ENCODE assay signal across 1 cellular context in the genomic region with DNA sequence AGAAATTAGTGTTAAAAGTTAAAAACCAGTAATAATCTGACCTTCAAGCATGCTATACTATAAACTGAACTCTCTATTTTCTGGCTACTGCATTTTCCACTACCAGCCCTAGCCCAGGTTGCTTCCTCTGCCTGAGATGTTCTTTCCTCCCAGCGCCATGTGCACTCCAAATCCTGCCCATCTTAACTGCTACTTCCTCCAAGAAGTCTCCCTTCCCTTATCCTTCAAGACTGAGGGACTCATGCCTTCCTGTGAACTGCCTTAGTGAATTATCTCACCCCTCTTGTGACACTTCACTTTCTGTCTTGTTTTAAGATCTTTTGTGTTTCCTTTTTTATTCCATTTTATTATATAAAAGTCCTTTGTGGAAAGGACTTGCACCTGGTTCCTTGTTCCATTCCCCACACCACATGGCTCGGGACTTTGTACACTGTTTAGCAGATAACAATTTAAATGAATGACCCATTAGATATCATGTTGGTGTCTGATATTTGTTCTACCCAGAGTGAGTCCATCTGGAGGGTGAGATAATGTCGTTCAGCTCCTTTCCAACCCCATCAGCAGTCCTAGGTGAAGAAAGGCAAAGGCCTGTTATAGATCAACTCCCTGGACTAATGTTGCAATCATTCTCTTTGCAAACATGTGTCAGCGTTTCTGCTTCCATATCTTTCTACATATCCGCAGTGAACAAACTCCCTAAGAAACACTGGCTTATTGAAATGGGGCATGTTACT.
TF ChIP-seq lines count a peak whose summit lies in the region.

No MANE protein-coding gene starts in this region.

TF ChIP-seq in HepG2, 621 proteins besides CTCF, POLR2A, EP300 and RAD21 (continued from another document and continues in another):
- TF ChIP-seq, protein P1, sequence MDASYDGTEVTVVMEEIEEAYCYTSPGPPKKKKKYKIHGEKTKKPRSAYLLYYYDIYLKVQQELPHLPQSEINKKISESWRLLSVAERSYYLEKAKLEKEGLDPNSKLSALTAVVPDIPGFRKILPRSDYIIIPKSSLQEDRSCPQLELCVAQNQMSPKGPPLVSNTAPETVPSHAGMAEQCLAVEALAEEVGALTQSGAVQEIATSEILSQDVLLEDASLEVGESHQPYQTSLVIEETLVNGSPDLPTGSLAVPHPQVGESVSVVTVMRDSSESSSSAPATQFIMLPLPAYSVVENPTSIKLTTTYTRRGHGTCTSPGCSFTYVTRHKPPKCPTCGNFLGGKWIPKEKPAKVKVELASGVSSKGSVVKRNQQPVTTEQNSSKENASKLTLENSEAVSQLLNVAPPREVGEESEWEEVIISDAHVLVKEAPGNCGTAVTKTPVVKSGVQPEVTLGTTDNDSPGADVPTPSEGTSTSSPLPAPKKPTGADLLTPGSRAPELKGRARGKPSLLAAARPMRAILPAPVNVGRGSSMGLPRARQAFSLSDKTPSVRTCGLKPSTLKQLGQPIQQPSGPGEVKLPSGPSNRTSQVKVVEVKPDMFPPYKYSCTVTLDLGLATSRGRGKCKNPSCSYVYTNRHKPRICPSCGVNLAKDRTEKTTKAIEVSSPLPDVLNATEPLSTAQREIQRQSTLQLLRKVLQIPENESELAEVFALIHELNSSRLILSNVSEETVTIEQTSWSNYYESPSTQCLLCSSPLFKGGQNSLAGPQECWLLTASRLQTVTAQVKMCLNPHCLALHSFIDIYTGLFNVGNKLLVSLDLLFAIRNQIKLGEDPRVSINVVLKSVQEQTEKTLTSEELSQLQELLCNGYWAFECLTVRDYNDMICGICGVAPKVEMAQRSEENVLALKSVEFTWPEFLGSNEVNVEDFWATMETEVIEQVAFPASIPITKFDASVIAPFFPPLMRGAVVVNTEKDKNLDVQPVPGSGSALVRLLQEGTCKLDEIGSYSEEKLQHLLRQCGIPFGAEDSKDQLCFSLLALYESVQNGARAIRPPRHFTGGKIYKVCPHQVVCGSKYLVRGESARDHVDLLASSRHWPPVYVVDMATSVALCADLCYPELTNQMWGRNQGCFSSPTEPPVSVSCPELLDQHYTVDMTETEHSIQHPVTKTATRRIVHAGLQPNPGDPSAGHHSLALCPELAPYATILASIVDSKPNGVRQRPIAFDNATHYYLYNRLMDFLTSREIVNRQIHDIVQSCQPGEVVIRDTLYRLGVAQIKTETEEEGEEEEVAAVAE (CRISPR knock-in tag; IDR thresholded peaks at IDR 0.05; ENCODE audit: borderline replicate concordance): peak; percentile 77; the same call in 1 of the 2 replicates
- TF ChIP-seq, protein P2, sequence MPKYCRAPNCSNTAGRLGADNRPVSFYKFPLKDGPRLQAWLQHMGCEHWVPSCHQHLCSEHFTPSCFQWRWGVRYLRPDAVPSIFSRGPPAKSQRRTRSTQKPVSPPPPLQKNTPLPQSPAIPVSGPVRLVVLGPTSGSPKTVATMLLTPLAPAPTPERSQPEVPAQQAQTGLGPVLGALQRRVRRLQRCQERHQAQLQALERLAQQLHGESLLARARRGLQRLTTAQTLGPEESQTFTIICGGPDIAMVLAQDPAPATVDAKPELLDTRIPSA (CRISPR knock-in tag; IDR thresholded peaks at IDR 0.05; ENCODE audit: borderline replicate concordance): no peak
- peak; percentile 93 for TF ChIP-seq DMAP1 (CRISPR knock-in tag; IDR thresholded peaks at IDR 0.05)
- no peak for TF ChIP-seq ZNF441 (CRISPR knock-in tag; IDR thresholded peaks at IDR 0.05; ENCODE audit: borderline replicate concordance)
- TF ChIP-seq ZNF101 (CRISPR knock-in tag; IDR thresholded peaks at IDR 0.05; ENCODE audit: borderline replicate concordance, low read depth): no peak
- no peak for TF ChIP-seq ZNF788 (CRISPR knock-in tag; IDR thresholded peaks at IDR 0.05; ENCODE audit: borderline replicate concordance)
- no peak for TF ChIP-seq TMF1 (CRISPR knock-in tag; IDR thresholded peaks at IDR 0.05; ENCODE audit: low read depth)
- peak; percentile 68 for TF ChIP-seq TCF7L2 (IDR thresholded peaks at IDR 0.05; ENCODE audit: low read depth, low read length)
- no peak for TF ChIP-seq ZBTB8A (CRISPR knock-in tag; IDR thresholded peaks at IDR 0.05; ENCODE audit: borderline replicate concordance, low read depth)
- TF ChIP-seq SALL1 (CRISPR knock-in tag; IDR thresholded peaks at IDR 0.05): peak; percentile 93; the same call in 1 of the 2 replicates
- TF ChIP-seq ZSCAN25 (CRISPR knock-in tag; IDR thresholded peaks at IDR 0.05): 0 out of 2 replicates have a peak, but pooled peaks have one; percentile 38
- TF ChIP-seq POGK (CRISPR knock-in tag; conservative IDR thresholded peaks at IDR 0.05): no peak; the same call in 1 of the 2 replicates
- TF ChIP-seq FLYWCH1 (CRISPR knock-in tag; IDR thresholded peaks at IDR 0.05): no peak
- TF ChIP-seq, protein P3, sequence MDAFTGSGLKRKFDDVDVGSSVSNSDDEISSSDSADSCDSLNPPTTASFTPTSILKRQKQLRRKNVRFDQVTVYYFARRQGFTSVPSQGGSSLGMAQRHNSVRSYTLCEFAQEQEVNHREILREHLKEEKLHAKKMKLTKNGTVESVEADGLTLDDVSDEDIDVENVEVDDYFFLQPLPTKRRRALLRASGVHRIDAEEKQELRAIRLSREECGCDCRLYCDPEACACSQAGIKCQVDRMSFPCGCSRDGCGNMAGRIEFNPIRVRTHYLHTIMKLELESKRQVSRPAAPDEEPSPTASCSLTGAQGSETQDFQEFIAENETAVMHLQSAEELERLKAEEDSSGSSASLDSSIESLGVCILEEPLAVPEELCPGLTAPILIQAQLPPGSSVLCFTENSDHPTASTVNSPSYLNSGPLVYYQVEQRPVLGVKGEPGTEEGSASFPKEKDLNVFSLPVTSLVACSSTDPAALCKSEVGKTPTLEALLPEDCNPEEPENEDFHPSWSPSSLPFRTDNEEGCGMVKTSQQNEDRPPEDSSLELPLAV (CRISPR knock-in tag; conservative IDR thresholded peaks at IDR 0.05; ENCODE audit: low read depth): no peak
- TF ChIP-seq MAFF (IDR thresholded peaks at IDR 0.05; ENCODE audit: low read depth, low read length): peak; percentile 96
- no peak; the same call in 1 of the 2 replicates for TF ChIP-seq KDM5A (IDR thresholded peaks at IDR 0.05; ENCODE audit: borderline replicate concordance, low read length)
- TF ChIP-seq ZNF597 (CRISPR knock-in tag; IDR thresholded peaks at IDR 0.05): no peak
- TF ChIP-seq ZNF33B (CRISPR knock-in tag; IDR thresholded peaks at IDR 0.05): no peak; the same call in 1 of the 2 replicates
- peak; percentile 98 for TF ChIP-seq HMG20A (CRISPR knock-in tag; IDR thresholded peaks at IDR 0.05; ENCODE audit: borderline replicate concordance)
- TF ChIP-seq HNF4G (IDR thresholded peaks at IDR 0.05; ENCODE audit: borderline replicate concordance, low read depth, low read length): peak; percentile 77; the same call in 1 of the 2 replicates
- peak; percentile 73; the same call in 1 of the 2 replicates for TF ChIP-seq HNF4G (CRISPR knock-in tag; IDR thresholded peaks at IDR 0.05; ENCODE audit: borderline replicate concordance, low read depth)
- TF ChIP-seq ARNT (IDR thresholded peaks at IDR 0.05): peak; percentile 87; the same call in 1 of the 2 replicates
- TF ChIP-seq KAT2B (IDR thresholded peaks at IDR 0.05; ENCODE audit: borderline replicate concordance, low read depth, low read length): no peak
- no peak for TF ChIP-seq NFIB (CRISPR knock-in tag; IDR thresholded peaks at IDR 0.05; ENCODE audit: borderline replicate concordance)
- no peak for TF ChIP-seq ZNF550 (CRISPR knock-in tag; IDR thresholded peaks at IDR 0.05; ENCODE audit: borderline replicate concordance)
- TF ChIP-seq ZNF460 (CRISPR knock-in tag; IDR thresholded peaks at IDR 0.05; ENCODE audit: borderline replicate concordance): peak; percentile 15; the same call in 1 of the 2 replicates
- TF ChIP-seq ZC3H13 (CRISPR knock-in tag; IDR thresholded peaks at IDR 0.05): peak; percentile 72; the same call in 1 of the 2 replicates
- no peak for TF ChIP-seq ZNF549 (CRISPR knock-in tag; IDR thresholded peaks at IDR 0.05)
- no peak for TF ChIP-seq EED (CRISPR knock-in tag; IDR thresholded peaks at IDR 0.05)
- TF ChIP-seq, protein P4, sequence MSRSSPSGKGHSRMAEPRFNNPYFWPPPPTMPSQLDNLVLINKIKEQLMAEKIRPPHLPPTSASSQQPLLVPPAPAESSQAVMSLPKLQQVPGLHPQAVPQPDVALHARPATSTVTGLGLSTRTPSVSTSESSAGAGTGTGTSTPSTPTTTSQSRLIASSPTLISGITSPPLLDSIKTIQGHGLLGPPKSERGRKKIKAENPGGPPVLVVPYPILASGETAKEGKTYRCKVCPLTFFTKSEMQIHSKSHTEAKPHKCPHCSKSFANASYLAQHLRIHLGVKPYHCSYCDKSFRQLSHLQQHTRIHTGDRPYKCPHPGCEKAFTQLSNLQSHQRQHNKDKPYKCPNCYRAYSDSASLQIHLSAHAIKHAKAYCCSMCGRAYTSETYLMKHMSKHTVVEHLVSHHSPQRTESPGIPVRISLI (CRISPR knock-in tag; IDR thresholded peaks at IDR 0.05; ENCODE audit: borderline replicate concordance): 0 out of 2 replicates have a peak, but pooled peaks have one; percentile 75
- TF ChIP-seq RFX5 (IDR thresholded peaks at IDR 0.05; ENCODE audit: low read depth, low read length): no peak
- no peak for TF ChIP-seq RNF219 (CRISPR knock-in tag; IDR thresholded peaks at IDR 0.05)
- 0 out of 2 replicates have a peak, but pooled peaks have one; percentile 57 for TF ChIP-seq ZNF562 (CRISPR knock-in tag; IDR thresholded peaks at IDR 0.05; ENCODE audit: borderline replicate concordance)
- TF ChIP-seq SIN3A (IDR thresholded peaks at IDR 0.05; ENCODE audit: borderline replicate concordance, low read depth, low read length): no peak
- TF ChIP-seq ZNF556 (CRISPR knock-in tag; IDR thresholded peaks at IDR 0.05; ENCODE audit: borderline replicate concordance): peak; percentile 59; the same call in 1 of the 2 replicates
- TF ChIP-seq, protein P5, sequence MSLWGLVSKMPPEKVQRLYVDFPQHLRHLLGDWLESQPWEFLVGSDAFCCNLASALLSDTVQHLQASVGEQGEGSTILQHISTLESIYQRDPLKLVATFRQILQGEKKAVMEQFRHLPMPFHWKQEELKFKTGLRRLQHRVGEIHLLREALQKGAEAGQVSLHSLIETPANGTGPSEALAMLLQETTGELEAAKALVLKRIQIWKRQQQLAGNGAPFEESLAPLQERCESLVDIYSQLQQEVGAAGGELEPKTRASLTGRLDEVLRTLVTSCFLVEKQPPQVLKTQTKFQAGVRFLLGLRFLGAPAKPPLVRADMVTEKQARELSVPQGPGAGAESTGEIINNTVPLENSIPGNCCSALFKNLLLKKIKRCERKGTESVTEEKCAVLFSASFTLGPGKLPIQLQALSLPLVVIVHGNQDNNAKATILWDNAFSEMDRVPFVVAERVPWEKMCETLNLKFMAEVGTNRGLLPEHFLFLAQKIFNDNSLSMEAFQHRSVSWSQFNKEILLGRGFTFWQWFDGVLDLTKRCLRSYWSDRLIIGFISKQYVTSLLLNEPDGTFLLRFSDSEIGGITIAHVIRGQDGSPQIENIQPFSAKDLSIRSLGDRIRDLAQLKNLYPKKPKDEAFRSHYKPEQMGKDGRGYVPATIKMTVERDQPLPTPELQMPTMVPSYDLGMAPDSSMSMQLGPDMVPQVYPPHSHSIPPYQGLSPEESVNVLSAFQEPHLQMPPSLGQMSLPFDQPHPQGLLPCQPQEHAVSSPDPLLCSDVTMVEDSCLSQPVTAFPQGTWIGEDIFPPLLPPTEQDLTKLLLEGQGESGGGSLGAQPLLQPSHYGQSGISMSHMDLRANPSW (CRISPR knock-in tag; IDR thresholded peaks at IDR 0.05; ENCODE audit: borderline replicate concordance): 0 out of 2 replicates have a peak, but pooled peaks have one; percentile 79
- no peak for TF ChIP-seq ZFP62 (CRISPR knock-in tag; IDR thresholded peaks at IDR 0.05)
- TF ChIP-seq MTERF4 (CRISPR knock-in tag; IDR thresholded peaks at IDR 0.05): no peak
